ENCODE assay signal across 8 cellular contexts in the genomic region with DNA sequence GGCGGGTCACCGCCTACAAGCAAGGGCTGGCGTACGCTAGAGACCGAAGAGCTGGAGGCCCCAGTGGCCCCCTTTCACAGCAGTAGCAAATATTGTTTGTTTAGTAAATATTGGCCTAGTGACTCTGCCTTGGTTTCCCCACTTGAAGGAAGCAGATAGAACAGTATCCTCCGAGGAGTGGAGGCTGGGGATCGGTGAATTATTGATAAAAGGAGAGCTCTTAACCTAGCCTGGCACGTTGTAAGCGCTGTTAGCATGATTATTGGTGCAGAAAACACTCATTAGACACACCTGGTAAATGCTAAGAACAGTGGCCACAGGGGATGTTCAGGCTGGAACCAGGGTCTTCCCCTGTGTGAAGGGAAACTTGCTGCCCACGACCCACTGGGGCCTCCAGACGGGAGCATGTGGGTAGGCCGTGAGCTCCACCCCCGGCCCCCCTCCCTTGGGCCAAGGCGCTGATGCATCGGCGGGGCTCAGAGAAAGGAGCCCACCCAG. TPM values are rescaled to one million over a fixed set of nuclear protein-coding genes. Genes with fewer than 3 reads are reported as not detected.
DNase-seq lines count a peak whose midpoint lies in the region; ATAC-seq, FAIRE-seq and TF ChIP-seq lines count a peak whose summit lies in the region.

No MANE protein-coding gene starts in this region.

- no peaks in the 10 kb centered on the region for H3K9me1 ChIP-seq in endothelial cell of umbilical vein (replicated peaks; ENCODE audit: control insufficient read depth, extremely low read depth, insufficient read depth, low read length)

- TSS peak; percentile 15 for BruUV-seq in endothelial cell of umbilical vein (replicated peaks; lab: Mats Ljungman, UMichigan)

- ATAC-seq in GM21515 (IDR thresholded peaks at IDR 0.05; ENCODE audit: unreplicated experiment), result peak; percentile 7

- H3K79me2 ChIP-seq in OCI-LY3 (ENCODE audit: low read length), result peaks cover 28% of the 10 kb centered on the region
- peaks cover 43% of the 10 kb centered on the region for H3K79me2 ChIP-seq in endothelial cell of umbilical vein (ENCODE audit: control insufficient read depth, insufficient read depth, low read length)
- peaks cover 4% of the 10 kb centered on the region for H3K79me2 ChIP-seq in neural cell (replicated peaks; ENCODE audit: insufficient read depth, low read length)

- DNase-seq in AG04449 (ENCODE audit: low read depth, low spot score) (no peak), endothelial cell of umbilical vein (ENCODE audit: low read depth, low spot score) (no peak), HuH-7.5 (ENCODE audit: low spot score) (no peak)
- DNase-seq in activated CD4-positive, alpha-beta T cell treated with anti-CD3 and anti-CD28 coated beads for 48 hours, result no peak
- DNase-seq in activated effector memory CD4-positive, alpha-beta T cell treated with anti-CD3 and anti-CD28 coated beads, Interleukin-2, amount 50 U/mL, for 16 hours, result no peak

- H3K4me1 ChIP-seq in OCI-LY3 (ENCODE audit: low read length) (peaks cover 52% of the 10 kb centered on the region), endothelial cell of umbilical vein (ENCODE audit: control insufficient read depth, extremely low read depth, insufficient read depth, low read length) (peaks cover 27% of the 10 kb centered on the region)

- H3F3A ChIP-seq in neural cell (ENCODE audit: insufficient read depth, low read length, poor library complexity, severe bottlenecking), result no peaks in the 10 kb centered on the region

- TF ChIP-seq POLR2A in endothelial cell of umbilical vein (IDR thresholded peaks at IDR 0.05; ENCODE audit: low read depth, low read length), result no peak

- TF ChIP-seq EP300 in neural cell (conservative IDR thresholded peaks at IDR 0.05; ENCODE audit: poor library complexity, severe bottlenecking), result no peak

- H3K4me3 ChIP-seq in AG04449 (ENCODE audit: low read depth, low read length) (peak overlapping the region; percentile 96), OCI-LY3 (ENCODE audit: low read length) (peak overlapping the region; percentile 89), endothelial cell of umbilical vein (replicated peaks in 1 of 3; ENCODE audit: insufficient read depth in 1 of 3, low read depth in 1 of 3, low read length in 3 of 3) (peak overlapping the region; percentile 55 to 97 (median 67)), neural cell (ENCODE audit: low read length) (peak overlapping the region; percentile 97)

- intact Hi-C loops in endothelial cell of umbilical vein (cut with micrococcal nuclease), result loop anchor here (1.0 to 5.0 kb wide), 3 partner anchors 12 to 580 kb away; no protein-coding TSS in a partner anchor

- peak overlapping the region; percentile 1; the same call in 1 of the 2 replicates for H2AFZ ChIP-seq in OCI-LY3 (ENCODE audit: low read depth, low read length)
- H2AFZ ChIP-seq in endothelial cell of umbilical vein (ENCODE audit: low read depth, low read length), result no peak overlapping the region
- peak overlapping the region; percentile 5 for H2AFZ ChIP-seq in neural cell (ENCODE audit: low read depth, low read length)

- CTCF ChIA-PET in AG04449 (lab: Yijun Ruan, JAX) (interaction anchor here (0.6 to 1.8 kb wide), 9 partner anchors 11 to 187 kb away, joined by 3 to 9 read pairs (median 5); no protein-coding TSS in a partner anchor), endothelial cell of umbilical vein (lab: Charles Lee) (interaction anchor here (0.6 to 2.2 kb wide), 10 partner anchors 11 to 126 kb away, joined by 3 to 17 read pairs (median 4); no protein-coding TSS in a partner anchor)

- FAIRE-seq in endothelial cell of umbilical vein (lab: Jason Lieb, UNC), result no peak

- TF ChIP-seq CTCF in AG04449 (IDR thresholded peaks at IDR 0.05; ENCODE audit: insufficient read depth, low read length, missing control alignments) (no peak), OCI-LY3 (IDR thresholded peaks at IDR 0.05; ENCODE audit: low read depth, low read length) (no peak), endothelial cell of umbilical vein (IDR thresholded peaks at IDR 0.05; ENCODE audit: extremely low read depth in 1 of 2, insufficient read depth in 1 of 2, low read depth in 1 of 2, low read length in 2 of 2) (no peak), neural cell (IDR thresholded peaks at IDR 0.05; ENCODE audit: poor library complexity, severe bottlenecking) (no peak)

- dilution Hi-C loops in endothelial cell of umbilical vein (cut with MboI; ENCODE audit: extremely low pct_ligation_motif_present, low sequenced_read_pairs), result no loop called here

- H3K4me2 ChIP-seq in OCI-LY3 (ENCODE audit: low read length) (peak overlapping the region; percentile 94), endothelial cell of umbilical vein (ENCODE audit: insufficient read depth, low read length) (peak overlapping the region; percentile 98), neural cell (ENCODE audit: low read length) (peak overlapping the region; percentile 56)

- H3K27ac ChIP-seq in OCI-LY3 (ENCODE audit: low read length) (peak overlapping the region; percentile 65), endothelial cell of umbilical vein (ENCODE audit: insufficient read depth, low read depth, low read length) (peak overlapping the region; percentile 96), neural cell (ENCODE audit: low read length) (peak overlapping the region; percentile 96)

- H4K20me1 ChIP-seq in OCI-LY3 (ENCODE audit: insufficient read depth, low read length), result no peaks in the 10 kb centered on the region
- no peaks in the 10 kb centered on the region for H4K20me1 ChIP-seq in endothelial cell of umbilical vein (replicated peaks; ENCODE audit: control insufficient read depth, extremely low read depth, insufficient read depth, low read length)
- H4K20me1 ChIP-seq in neural cell (ENCODE audit: insufficient read depth), result no peaks in the 10 kb centered on the region

- no peak for TF ChIP-seq RAD21 in neural cell (conservative IDR thresholded peaks at IDR 0.05)

- no peaks in the 10 kb centered on the region for H3K27me3 ChIP-seq in OCI-LY3 (ENCODE audit: low read depth, low read length)
- H3K27me3 ChIP-seq in endothelial cell of umbilical vein (ENCODE audit: control insufficient read depth in 2 of 2, insufficient read depth in 2 of 2, low read length in 2 of 2), result no peaks in the 10 kb centered on the region
- H3K27me3 ChIP-seq in neural cell (ENCODE audit: insufficient read depth, low read depth, low read length), result peaks cover 16% of the 10 kb centered on the region

- peaks cover 14% of the 10 kb centered on the region for H3K36me3 ChIP-seq in OCI-LY3 (replicated peaks; ENCODE audit: low read depth, low read length)
- H3K36me3 ChIP-seq in endothelial cell of umbilical vein (ENCODE audit: control insufficient read depth in 2 of 2, extremely low read depth in 1 of 2, insufficient read depth in 2 of 2, low read length in 2 of 2), result no peaks in the 10 kb centered on the region
- H3K36me3 ChIP-seq in neural cell (ENCODE audit: insufficient read depth, low read length), result no peaks in the 10 kb centered on the region

- POLR2A ChIA-PET in AG04449 (lab: Yijun Ruan, JAX), result interaction anchor here (0.6 to 2.2 kb wide), 17 partner anchors 10 to 364 kb away, joined by 3 to 32 read pairs (median 3); partner anchors contain the start of genes FARSA and NACC1
- POLR2A ChIA-PET in endothelial cell of umbilical vein (lab: Charles Lee), result interaction anchor here (0.6 to 2.2 kb wide), 12 partner anchors 11 to 987 kb away, joined by 3 to 25 read pairs (median 4); partner anchors contain the start of gene NACC1

- H3K9ac ChIP-seq in OCI-LY3 (ENCODE audit: low read length) (peak overlapping the region; percentile 85), endothelial cell of umbilical vein (replicated peaks; ENCODE audit: extremely low read depth, insufficient read depth, low read length) (peak overlapping the region; percentile 97), neural cell (ENCODE audit: low read length) (peak overlapping the region; percentile 92)

- no peaks in the 10 kb centered on the region for H3K9me2 ChIP-seq in neural cell (ENCODE audit: insufficient read depth, low read length)

- no peaks in the 10 kb centered on the region for H3K9me3 ChIP-seq in OCI-LY3 (ENCODE audit: insufficient read depth, low read length)
- no peaks in the 10 kb centered on the region for H3K9me3 ChIP-seq in endothelial cell of umbilical vein (replicated peaks; ENCODE audit: control insufficient read depth, insufficient read depth, low read length)
- no peaks in the 10 kb centered on the region for H3K9me3 ChIP-seq in neural cell (ENCODE audit: low read length)

RNA-seq across cellular contexts. Expression of gene IER2, which starts 2.2 kb away (rescaled TPM):
- total RNA-seq in endothelial cell of umbilical vein, result 81.6 and 97.0 TPM in 2 replicates
- polyA plus RNA-seq in endothelial cell of umbilical vein (55.2 and 60.6 TPM in 2 replicates), neural cell (23.3 and 25.9 TPM in 2 replicates)
- 36.0 and 59.9 TPM in 2 replicates for polyA plus RNA-seq in endothelial cell of umbilical vein (2011; cell fraction: cytosol; rRNA removed)
- polyA plus RNA-seq in endothelial cell of umbilical vein (2011; cell fraction: nucleus; rRNA removed), result 82.2 and 90.1 TPM in 2 replicates
- polyA plus RNA-seq in endothelial cell of umbilical vein (2012), result 45.4 and 53.7 TPM in 2 replicates
- polyA minus RNA-seq in endothelial cell of umbilical vein (12.2 and 13.6 TPM in 2 replicates), neural cell (14.8 and 19.5 TPM in 2 replicates)
- polyA minus RNA-seq in endothelial cell of umbilical vein (2011; cell fraction: cytosol; rRNA and poly(A)+ RNA removed), result 37.5 TPM
- polyA minus RNA-seq in endothelial cell of umbilical vein (2011; cell fraction: nucleus; rRNA and poly(A)+ RNA removed), result 15.8 and 48.0 TPM in 2 replicates

RNA-seq across cellular contexts. Expression of gene STX10, which starts 2.2 kb away (rescaled TPM):
- total RNA-seq in endothelial cell of umbilical vein, result 63.1 and 67.9 TPM in 2 replicates
- polyA plus RNA-seq in endothelial cell of umbilical vein (89.6 and 91.6 TPM in 2 replicates), neural cell (157 and 191 TPM in 2 replicates)
- 73.4 and 87.2 TPM in 2 replicates for polyA plus RNA-seq in endothelial cell of umbilical vein (2011; cell fraction: cytosol; rRNA removed)
- 114 and 131 TPM in 2 replicates for polyA plus RNA-seq in endothelial cell of umbilical vein (2011; cell fraction: nucleus; rRNA removed)
- 49.2 and 49.9 TPM in 2 replicates for polyA plus RNA-seq in endothelial cell of umbilical vein (2012)
- polyA minus RNA-seq in endothelial cell of umbilical vein (48.5 and 105 TPM in 2 replicates), neural cell (38.1 and 42.4 TPM in 2 replicates)
- 46.1 TPM for polyA minus RNA-seq in endothelial cell of umbilical vein (2011; cell fraction: cytosol; rRNA and poly(A)+ RNA removed)
- 14.1 and 22.6 TPM in 2 replicates for polyA minus RNA-seq in endothelial cell of umbilical vein (2011; cell fraction: nucleus; rRNA and poly(A)+ RNA removed)

RNA-seq across cellular contexts. Expression of gene NACC1, which starts 34.3 kb away (rescaled TPM):
- total RNA-seq in endothelial cell of umbilical vein, result 95.4 and 97.6 TPM in 2 replicates
- polyA plus RNA-seq in endothelial cell of umbilical vein (120 and 198 TPM in 2 replicates), neural cell (11.6 and 16.1 TPM in 2 replicates)
- polyA plus RNA-seq in endothelial cell of umbilical vein (2011; cell fraction: cytosol; rRNA removed), result 80.0 and 100 TPM in 2 replicates
- polyA plus RNA-seq in endothelial cell of umbilical vein (2011; cell fraction: nucleus; rRNA removed), result 54.7 and 78.0 TPM in 2 replicates
- polyA plus RNA-seq in endothelial cell of umbilical vein (2012), result 38.9 and 59.8 TPM in 2 replicates
- polyA minus RNA-seq in endothelial cell of umbilical vein (80.5 and 91.7 TPM in 2 replicates), neural cell (13.9 and 16.6 TPM in 2 replicates)
- 98.0 TPM for polyA minus RNA-seq in endothelial cell of umbilical vein (2011; cell fraction: cytosol; rRNA and poly(A)+ RNA removed)
- 19.5 and 40.5 TPM in 2 replicates for polyA minus RNA-seq in endothelial cell of umbilical vein (2011; cell fraction: nucleus; rRNA and poly(A)+ RNA removed)

RNA-seq across cellular contexts. Expression of gene TRMT1, which starts 35.9 kb away (rescaled TPM):
- total RNA-seq in endothelial cell of umbilical vein, result 42.2 and 53.0 TPM in 2 replicates
- polyA plus RNA-seq in endothelial cell of umbilical vein, result 46.3 and 60.5 TPM in 2 replicates
- polyA plus RNA-seq in endothelial cell of umbilical vein (2011; cell fraction: cytosol; rRNA removed), result 25.5 and 32.2 TPM in 2 replicates
- 235 and 243 TPM in 2 replicates for polyA plus RNA-seq in endothelial cell of umbilical vein (2011; cell fraction: nucleus; rRNA removed)
- 39.6 and 42.8 TPM in 2 replicates for polyA plus RNA-seq in endothelial cell of umbilical vein (2012)
- polyA minus RNA-seq in endothelial cell of umbilical vein, result 26.5 and 37.9 TPM in 2 replicates
- polyA minus RNA-seq in endothelial cell of umbilical vein (2011; cell fraction: cytosol; rRNA and poly(A)+ RNA removed), result 37.0 TPM
- 27.6 and 47.5 TPM in 2 replicates for polyA minus RNA-seq in endothelial cell of umbilical vein (2011; cell fraction: nucleus; rRNA and poly(A)+ RNA removed)
- 80.3 and 94.4 TPM in 2 replicates for polyA plus RNA-seq in neural cell
- polyA minus RNA-seq in neural cell, result 19.0 and 19.3 TPM in 2 replicates

RNA-seq across cellular contexts. Expression of gene LYL1, which starts 49.7 kb away (rescaled TPM):
- total RNA-seq in endothelial cell of umbilical vein, result 74.4 and 91.5 TPM in 2 replicates
- polyA plus RNA-seq in endothelial cell of umbilical vein (87.3 and 141 TPM in 2 replicates), neural cell (not detected in 2 replicates)
- polyA plus RNA-seq in endothelial cell of umbilical vein (2011; cell fraction: cytosol; rRNA removed), result 40.8 and 60.9 TPM in 2 replicates
- 42.5 and 44.4 TPM in 2 replicates for polyA plus RNA-seq in endothelial cell of umbilical vein (2011; cell fraction: nucleus; rRNA removed)
- polyA plus RNA-seq in endothelial cell of umbilical vein (2012), result 47.3 and 75.1 TPM in 2 replicates
- polyA minus RNA-seq in endothelial cell of umbilical vein (16.2 and 18.2 TPM in 2 replicates), neural cell (not detected in 2 replicates)
- not detected for polyA minus RNA-seq in endothelial cell of umbilical vein (2011; cell fraction: cytosol; rRNA and poly(A)+ RNA removed)
- 9.0 and 18.8 TPM in 2 replicates for polyA minus RNA-seq in endothelial cell of umbilical vein (2011; cell fraction: nucleus; rRNA and poly(A)+ RNA removed)
